29 cellular contexts compared by ENCODE assay signal in genomic region chr16:59121411-59121810, GRCh38.
"Had no signal": no experiment of that assay in that cellular context is flagged by ENCODE, and none has a peak within 500 bp of the region (broad histone marks: within the 10 kb centered on the region; RNA-seq: fewer than 3 reads in every experiment).

No MANE protein-coding gene starts in this region.

- H3K9ac ChIP-seq: parathyroid adenoma had no signal

- H3K4me1 ChIP-seq: parathyroid adenoma, psoas muscle, right lobe of liver, sigmoid colon, stomach, thyroid gland, upper lobe of left lung, vagina had no signal

- H3K9me3 Mint-ChIP-seq: nephron progenitor cell; neural crest cell; stimulated activated naive CD8-positive, alpha-beta T cell treated with anti-CD3 and anti-CD28 coated beads, Interleukin-15, Interleukin-2, amounts not matched to agents 100 ng/mL and 50 ng/mL, for 24 hours had no signal

- H2AFZ ChIP-seq: parathyroid adenoma had no signal

- H3K4me3 Mint-ChIP-seq: natural killer cell; nephron progenitor cell; neural crest cell; stimulated activated effector memory CD8-positive, alpha-beta T cell treated with anti-CD3 and anti-CD28 coated beads, Interleukin-12 subunit alpha, Interleukin-12 subunit beta, amount 100 ng/mL, for 72 hours; stimulated activated naive B cell treated with anti-CD40 and anti-IgM and Interleukin-4, amounts not matched to agents 10 μg/mL and 1 μg/mL and 100 μg/mL, for 72 hours; stimulated activated naive CD8-positive, alpha-beta T cell treated with anti-CD3 and anti-CD28 coated beads, Interleukin-15, Interleukin-2, amounts not matched to agents 100 ng/mL and 50 ng/mL, for 24 hours had no signal

- H3K4me3 ChIP-seq: ovary, psoas muscle, right lobe of liver, sigmoid colon, stomach, thoracic aorta, thyroid gland, tibial nerve, upper lobe of left lung, vagina had no signal

- H3K36me3 Mint-ChIP-seq: natural killer cell; stimulated activated effector memory CD8-positive, alpha-beta T cell treated with anti-CD3 and anti-CD28 coated beads, Interleukin-12 subunit alpha, Interleukin-12 subunit beta, amount 100 ng/mL, for 72 hours; stimulated activated naive B cell treated with anti-CD40 and anti-IgM and Interleukin-4, amounts not matched to agents 10 μg/mL and 1 μg/mL and 100 μg/mL, for 72 hours had no signal

- H3K79me2 ChIP-seq: parathyroid adenoma had no signal

- DNase-seq: natural killer cell; nephron progenitor cell; nucleus accumbens; ovary; posterior cingulate gyrus; psoas muscle; right cardiac atrium; right lobe of liver; sigmoid colon; small intestine; stimulated activated CD4-positive, alpha-beta T cell treated with anti-CD3 and anti-CD28 coated beads, Interleukin-15, amount 100 ng/mL, for 24 hours; stimulated activated CD4-positive, alpha-beta T cell treated with anti-CD3 and anti-CD28 coated beads, Interleukin-2, amount 100 ng/mL, for 24 hours; stimulated activated CD4-positive, alpha-beta T cell treated with anti-CD3 and anti-CD28 coated beads, Interleukin-2, amount 100 ng/mL, for 48 hours; stimulated activated CD4-positive, alpha-beta T cell treated with anti-CD3 and anti-CD28 coated beads, Interleukin-4, amount 100 ng/mL, for 24 hours; stimulated activated naive B cell treated with anti-CD40 and anti-IgM and Interleukin-4, amounts not matched to agents 10 μg/mL and 1 μg/mL and 100 μg/mL, for 72 hours; stimulated activated naive CD4-positive, alpha-beta T cell treated with Interleukin-2 at 50 U/mL for 16 hours; stomach; thyroid gland; trophoblast cell; upper lobe of left lung had no signal

- H3K4me1 Mint-ChIP-seq: natural killer cell; neural crest cell; stimulated activated effector memory CD8-positive, alpha-beta T cell treated with anti-CD3 and anti-CD28 coated beads, Interleukin-12 subunit alpha, Interleukin-12 subunit beta, amount 100 ng/mL, for 72 hours; stimulated activated naive B cell treated with anti-CD40 and anti-IgM and Interleukin-4, amounts not matched to agents 10 μg/mL and 1 μg/mL and 100 μg/mL, for 72 hours had no signal

- H3K27ac ChIP-seq: neutrophil, ovary, parathyroid adenoma, psoas muscle, right lobe of liver, sigmoid colon, stomach, thoracic aorta, thyroid gland, tibial nerve, upper lobe of left lung, vagina had no signal

- H3K27ac Mint-ChIP-seq: natural killer cell; nephron progenitor cell; progenitor cell of endocrine pancreas; stimulated activated effector memory CD8-positive, alpha-beta T cell treated with anti-CD3 and anti-CD28 coated beads, Interleukin-12 subunit alpha, Interleukin-12 subunit beta, amount 100 ng/mL, for 72 hours; stimulated activated naive B cell treated with anti-CD40 and anti-IgM and Interleukin-4, amounts not matched to agents 10 μg/mL and 1 μg/mL and 100 μg/mL, for 72 hours; stimulated activated naive CD8-positive, alpha-beta T cell treated with anti-CD3 and anti-CD28 coated beads, Interleukin-15, Interleukin-2, amounts not matched to agents 100 ng/mL and 50 ng/mL, for 24 hours had no signal

- H3K9me3 ChIP-seq: neutrophil, ovary, psoas muscle, right lobe of liver, stomach, thoracic aorta, thyroid gland, tibial nerve, upper lobe of left lung, vagina had no signal

- H3K36me3 ChIP-seq: neutrophil, ovary, right lobe of liver, sigmoid colon, stomach, thoracic aorta, thyroid gland, tibial nerve, upper lobe of left lung, vagina had no signal

- H3K27me3 Mint-ChIP-seq: progenitor cell of endocrine pancreas; stimulated activated naive B cell treated with anti-CD40 and anti-IgM and Interleukin-4, amounts not matched to agents 10 μg/mL and 1 μg/mL and 100 μg/mL, for 72 hours; stimulated activated naive CD8-positive, alpha-beta T cell treated with anti-CD3 and anti-CD28 coated beads, Interleukin-15, Interleukin-2, amounts not matched to agents 100 ng/mL and 50 ng/mL, for 24 hours had no signal

- H3K27me3 ChIP-seq: neutrophil, ovary, right lobe of liver, sigmoid colon, stomach, thyroid gland, tibial nerve, upper lobe of left lung, vagina had no signal
